Comparison of ENCODE assay signal across 32 cellular contexts in genomic region chr7:5324961-5325360, GRCh38.
"Had no signal": no experiment of that assay in that cellular context is flagged by ENCODE, and none has a peak within 500 bp of the region (broad histone marks: within the 10 kb centered on the region; RNA-seq: fewer than 3 reads in every experiment).

No MANE protein-coding gene starts in this region.

- H3K27ac Mint-ChIP-seq: activated CD4-positive, alpha-beta T cell treated with anti-CD3 and anti-CD28 coated beads, Interleukin-2, amount 10 ng/mL, durations not matched to agents 24 days and 14 days; activated CD8-positive, alpha-beta T cell treated with anti-CD3 and anti-CD28 coated beads, Interleukin-2, amount 10 ng/mL, durations not matched to agents 7 days and 5 days; activated naive CD4-positive, alpha-beta T cell treated with anti-CD3 and anti-CD28 coated beads, Interleukin-2, amount 50 U/mL, for 24 hours; activated naive CD8-positive, alpha-beta T cell treated with anti-CD3 and anti-CD28 coated beads, Interleukin-2, amount 10 ng/mL, durations not matched to agents 7 days and 5 days; activated T-cell treated with anti-CD3 and anti-CD28 coated beads, Interleukin-2, amount 50 U/mL, for 24 hours; activated T-helper 2 cell treated with anti-CD3 and anti-CD28 coated beads, Interferon-gamma antibody, Interleukin-2, Interleukin-4, amounts not matched to agents 10 μg/mL and 5 μg/mL and 100 μg/mL, durations not matched to agents 14 hours and 24 hours and 36 hours had no signal

- H3K4me1 ChIP-seq: ascending aorta had no signal

- H3K4me3 ChIP-seq: ascending aorta, cardiac muscle cell, Peyer's patch had no signal

- H3K27ac ChIP-seq: ascending aorta, cardiac muscle cell, KMS-11, Peyer's patch, WERI-Rb-1 had no signal

- H3K4me3 Mint-ChIP-seq: activated CD4-positive, alpha-beta T cell treated with anti-CD3 and anti-CD28 coated beads, Interleukin-2, amount 10 ng/mL, durations not matched to agents 24 days and 14 days; activated CD8-positive, alpha-beta T cell treated with anti-CD3 and anti-CD28 coated beads, Interleukin-2, amount 10 ng/mL, durations not matched to agents 7 days and 5 days; activated naive CD4-positive, alpha-beta T cell treated with anti-CD3 and anti-CD28 coated beads, Interleukin-2, amount 50 U/mL, for 24 hours; activated naive CD8-positive, alpha-beta T cell treated with anti-CD3 and anti-CD28 coated beads, Interleukin-2, amount 10 ng/mL, durations not matched to agents 7 days and 5 days; activated T-cell treated with anti-CD3 and anti-CD28 coated beads, Interleukin-2, amount 50 U/mL, for 24 hours had no signal

- H3K9me3 Mint-ChIP-seq: activated naive CD4-positive, alpha-beta T cell treated with anti-CD3 and anti-CD28 coated beads, Interleukin-2, amount 50 U/mL, for 24 hours; activated T-cell treated with anti-CD3 and anti-CD28 coated beads, Interleukin-2, amount 50 U/mL, for 24 hours had no signal

- H3K4me1 Mint-ChIP-seq: activated CD4-positive, alpha-beta T cell treated with anti-CD3 and anti-CD28 coated beads, Interleukin-2, amount 10 ng/mL, durations not matched to agents 24 days and 14 days; activated naive CD8-positive, alpha-beta T cell treated with anti-CD3 and anti-CD28 coated beads, Interleukin-2, amount 10 ng/mL, durations not matched to agents 7 days and 5 days had no signal

- H3K4me2 ChIP-seq: KMS-11 had no signal

- ATAC-seq: activated CD8-positive, alpha-beta T cell treated with anti-CD3 and anti-CD28 coated beads, Interleukin-2, amount 10 ng/mL, durations not matched to agents 7 days and 5 days; PC-3 had no signal

- H3K27me3 ChIP-seq: ascending aorta, cardiac muscle cell, Peyer's patch had no signal

- H3K9me3 ChIP-seq: ascending aorta, Peyer's patch had no signal

- H3K27me3 Mint-ChIP-seq: activated CD4-positive, alpha-beta T cell treated with anti-CD3 and anti-CD28 coated beads, Interleukin-2, amount 10 ng/mL, durations not matched to agents 24 days and 14 days; activated naive CD4-positive, alpha-beta T cell treated with anti-CD3 and anti-CD28 coated beads, Interleukin-2, amount 50 U/mL, for 24 hours; activated naive CD8-positive, alpha-beta T cell treated with anti-CD3 and anti-CD28 coated beads, Interleukin-2, amount 10 ng/mL, durations not matched to agents 7 days and 5 days; activated T-cell treated with anti-CD3 and anti-CD28 coated beads, Interleukin-2, amount 50 U/mL, for 24 hours had no signal

- DNase-seq: activated CD4-positive, alpha-beta T cell treated with anti-CD3 and anti-CD28 coated beads, Interleukin-2, amount 10 ng/mL, durations not matched to agents 24 days and 14 days; activated CD4-positive, alpha-beta T cell treated with anti-CD3 and anti-CD28 coated beads, Interleukin-2, amount 50 U/mL, for 48 hours; activated CD8-positive, alpha-beta T cell treated with anti-CD3 and anti-CD28 coated beads, Interleukin-2, amount 10 ng/mL, durations not matched to agents 7 days and 5 days; activated gamma-delta T cell; activated naive CD4-positive, alpha-beta T cell treated with Interleukin-2 at 50 U/mL for 16 hours; activated naive CD8-positive, alpha-beta T cell treated with anti-CD3 and anti-CD28 coated beads, Interleukin-2, amount 10 ng/mL, durations not matched to agents 7 days and 5 days; activated T-cell treated with anti-CD3 and anti-CD28 coated beads, Interleukin-2, amount 50 U/mL, for 24 hours; amygdala; MM.1S; MV-4-11; NCI-H1092; NCI-H1436 treated with DMSO at 0.1 percent for 48 hours; NCI-H1694 treated with DMSO at 0.1 percent for 48 hours; NCI-H2029; NCI-H510A; NCI-H526; NCI-H748 treated with DMSO at 0.1 percent for 48 hours; NK-92 treated with Interleukin-12 subunit alpha and Interleukin-12 subunit beta, amount 100 ng/mL, for 24 hours; PC-3; Peyer's patch; RPMI8226; SIG-M5; SW 1271; T-helper 1 cell; T-helper 2 cell; T-helper 9 cell; WERI-Rb-1 had no signal
